Comparison of ENCODE assay signal across 9 cellular contexts in genomic region chr17:6473128-6473767, GRCh38. TPM values are rescaled to one million over a fixed set of nuclear protein-coding genes. Genes with fewer than 3 reads are reported as not detected.
A peak's percentile ranks its signal among the peaks of the same experiment; 100 is the strongest.
DNase-seq lines count a peak whose midpoint lies in the region; ATAC-seq and TF ChIP-seq lines count a peak whose summit lies in the region.
"Had no signal": no experiment of that assay in that cellular context is flagged by ENCODE, and none has a peak within 500 bp of the region (broad histone marks: within the 10 kb centered on the region; RNA-seq: fewer than 3 reads in every experiment).

No MANE protein-coding gene starts in this region.

- ATAC-seq in heart right ventricle (peak; percentile 53 to 81 (median 74)), HG03457 (IDR thresholded peaks at IDR 0.05; ENCODE audit: unreplicated experiment) (no peak)

- H3K9me2 ChIP-seq in Karpas-422 (replicated peaks; ENCODE audit: insufficient read depth, low read length), result no peaks in the 10 kb centered on the region

- H3K27me3 ChIP-seq in Karpas-422 (ENCODE audit: low read length) (no peaks in the 10 kb centered on the region), adrenal gland (no peaks in the 10 kb centered on the region), heart right ventricle (no peaks in the 10 kb centered on the region)

- peak; percentile 91 to 98 (median 95) for TF ChIP-seq CTCF in adrenal gland (IDR thresholded peaks at IDR 0.05)
- TF ChIP-seq CTCF in heart right ventricle (IDR thresholded peaks at IDR 0.05), result peak; percentile 82 to 97 (median 94)

- no peaks in the 10 kb centered on the region for H3K36me3 ChIP-seq in Karpas-422 (ENCODE audit: insufficient read depth, low read length)
- H3K36me3 ChIP-seq in adrenal gland (replicated peaks in 1 of 2), result no peaks in the 10 kb centered on the region
- H3K36me3 ChIP-seq in heart right ventricle, result no peaks in the 10 kb centered on the region

- no peaks in the 10 kb centered on the region for H3K4me1 ChIP-seq in Karpas-422 (ENCODE audit: low read length)
- H3K4me1 ChIP-seq in adrenal gland (replicated peaks in 1 of 2), result peaks cover 0 to 23% of the 10 kb centered on the region in 2 donors
- no peaks in the 10 kb centered on the region for H3K4me1 ChIP-seq in heart right ventricle

- no peak overlapping the region for H2AFZ ChIP-seq in Karpas-422 (ENCODE audit: low read length)

- peak in 1 of 2 donors; percentile 26 for TF ChIP-seq POLR2A in adrenal gland (IDR thresholded peaks at IDR 0.05)

- H3K27ac ChIP-seq in Karpas-422 (ENCODE audit: low read length) (no peak overlapping the region), adrenal gland (no peak overlapping the region), heart right ventricle (no peak overlapping the region)

- H3K4me3 ChIP-seq in Karpas-422 (ENCODE audit: low read length) (no peak overlapping the region), adrenal gland (no peak overlapping the region), heart right ventricle (no peak overlapping the region)

- WGBS in adrenal gland, 4 donors, result 31 to 47% (median 44%) methylated on average over 10 to 14 of the region's 14 CpGs
- WGBS in heart right ventricle, 2 donors, result 47% methylated on average over 14 of the region's 14 CpGs

- no peaks in the 10 kb centered on the region; the same call in 1 of the 2 replicates for H4K20me1 ChIP-seq in Karpas-422 (ENCODE audit: insufficient read depth, low read depth, low read length)

- H3K9ac ChIP-seq in Karpas-422 (ENCODE audit: low read length), result no peak overlapping the region

- H3K4me2 ChIP-seq in Karpas-422 (ENCODE audit: low read depth, low read length, poor library complexity, severe bottlenecking), result no peak overlapping the region

- no peaks in the 10 kb centered on the region for H3K79me2 ChIP-seq in Karpas-422 (ENCODE audit: low read length)

- intact Hi-C loops in adrenal gland (cut with DNase I), result loop anchor here in 1 of 2 donors (10.0 kb wide), 2 partner anchors 82 to 162 kb away; partner anchors contain the start of gene PITPNM3
- intact Hi-C loops in heart right ventricle (cut with DNase I), result loop anchor here in 5 of 10 donors (5.0 to 10.0 kb wide), 6 partner anchors 79 to 172 kb away; partner anchors contain the start of genes KIAA0753 (in 2 of the 5), TXNDC17 (in 2 of the 5) and PITPNM3 (in 1 of the 5)

- H3K9me3 ChIP-seq in Karpas-422 (ENCODE audit: low read length) (no peaks in the 10 kb centered on the region), adrenal gland (replicated peaks in 1 of 3) (no peaks in the 10 kb centered on the region), heart right ventricle (no peaks in the 10 kb centered on the region)

- DNase-seq in DMS53 (lab: John Stamatoyannopoulos, UW) (peak; percentile 88), Karpas-422 (peak; percentile 79), T follicular helper cell (ENCODE audit: low read depth) (peak; percentile 51), adrenal gland (peak; percentile 85 to 95 (median 90)), heart right ventricle (peak; percentile 65 to 68), putamen (ENCODE audit: low spot score) (peak; percentile 57), NCI-H187 (lab: John Stamatoyannopoulos, UW) (no peak)

RNA-seq across cellular contexts. Expression of gene PIMREG, which starts 29.0 kb away (rescaled TPM):
- total RNA-seq in Karpas-422 (2014; rRNA removed; shearing (Covaris generic); ENCODE audit: low replicate concordance), result not detected in 2 replicates
- total RNA-seq in adrenal gland (1 to 10 TPM; 1.0 to 7.8 (median 3.9) TPM), heart right ventricle (1 to 10 TPM in 1 of 10 donors, under 1 TPM in 4, not detected in 5; 0.21 to 4.0 (median 0.74) TPM)
- polyA plus RNA-seq in adrenal gland (1 to 10 TPM in 1 of 3 donors, under 1 TPM in 2; 0.72 to 1.6 (median 0.98) TPM), heart right ventricle (under 1 TPM in 1 of 2 donors, not detected in 1; 0.25 TPM)

RNA-seq across cellular contexts. Expression of gene AIPL1, which starts 38.3 kb away (rescaled TPM):
- total RNA-seq in Karpas-422 (2014; rRNA removed; shearing (Covaris generic); ENCODE audit: low replicate concordance), result not detected in 2 replicates
- total RNA-seq in adrenal gland (not detected), heart right ventricle (not detected)
- polyA plus RNA-seq in adrenal gland (not detected), heart right ventricle (under 1 TPM in 1 of 2 donors, not detected in 1; 0.01 TPM)
- total RNA-seq: activated CD8-positive, alpha-beta memory T cell treated with anti-CD3 and anti-CD28 coated beads for 36 hours had no signal

Comparison
In these comparisons a context has a peak if more than half of its experiments do, and no peak if none do; other contexts are left out.
1. DNase-seq: peak in DMS53 (single experiment), Karpas-422 (single experiment), T follicular helper cell (single experiment), adrenal gland (7 of 7), heart right ventricle (2 of 2) and putamen (single experiment); none in NCI-H187 (0 of 2).